ENCODE assay signal across 8 cellular contexts in the genomic region with DNA sequence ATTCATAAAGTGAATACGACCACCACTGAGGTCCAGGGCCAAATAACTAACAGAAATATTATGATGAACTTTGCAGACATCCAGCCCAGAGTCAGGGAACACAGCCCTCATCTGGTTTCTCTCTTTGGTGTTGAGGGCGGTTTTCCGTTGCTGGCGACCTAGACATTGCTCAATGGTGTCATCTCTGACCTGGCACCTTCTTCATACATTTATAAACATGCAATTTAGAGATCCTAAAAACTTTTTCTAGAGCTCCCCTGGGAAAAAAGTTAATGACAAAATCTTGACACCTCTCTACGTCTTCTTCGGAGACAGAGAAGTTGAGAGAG. TPM values are rescaled to one million over a fixed set of nuclear protein-coding genes. Genes with fewer than 3 reads are reported as not detected.
A peak's percentile ranks its signal among the peaks of the same experiment; 100 is the strongest.
DNase-seq lines count a peak whose midpoint lies in the region; ATAC-seq and TF ChIP-seq lines count a peak whose summit lies in the region.

No MANE protein-coding gene starts in this region.

- peaks cover 59% of the 10 kb centered on the region for H3K27me3 Mint-ChIP-seq in T-helper 17 cell

- H3K27ac Mint-ChIP-seq in T-helper 17 cell, result no peak overlapping the region

- H3K27ac ChIP-seq in HL-60 (replicated peaks) (no peak overlapping the region), gastroesophageal sphincter (peak overlapping the region in 3 of 4 donors; percentile 61 to 77 (median 74)), sigmoid colon (peak overlapping the region in 3 of 4 donors; percentile 37 to 63 (median 50))

- TF ChIP-seq EP300 in gastroesophageal sphincter (IDR thresholded peaks at IDR 0.05), result no peak
- no peak for TF ChIP-seq EP300 in sigmoid colon (IDR thresholded peaks at IDR 0.05)

- H3K36me3 Mint-ChIP-seq in T-helper 17 cell (ENCODE audit: low read depth), result peaks cover 8% of the 10 kb centered on the region

- ATAC-seq in T-helper 17 cell, result peak; percentile 42
- peak; percentile 48 for ATAC-seq in gastroesophageal sphincter

- intact Hi-C loops in sigmoid colon (cut with DNase I), result loop anchor here (2.0 to 10.0 kb wide), 3 partner anchors 41 to 335 kb away; a partner anchor contains a TSS

- no peak for TF ChIP-seq CTCF in HL-60 (IDR thresholded peaks at IDR 0.05; ENCODE audit: insufficient read depth, low read length)
- no peak for TF ChIP-seq CTCF in gastroesophageal sphincter (IDR thresholded peaks at IDR 0.05)
- no peak for TF ChIP-seq CTCF in sigmoid colon (IDR thresholded peaks at IDR 0.05)
- TF ChIP-seq CTCF in GM10266 (IDR thresholded peaks at IDR 0.05; ENCODE audit: control insufficient read depth, insufficient read depth, low read depth, missing control alignments), result no peak

- DNase-seq in HL-60 (ENCODE audit: low read depth in 1 of 2, low spot score in 1 of 2), result peak in 1 of 2 experiments; percentile 57
- DNase-seq in T-helper 17 cell, result no peak
- DNase-seq in sigmoid colon, result peak; percentile 69
- DNase-seq in iPS-NIHi11 (ENCODE audit: low spot score), result no peak
- DNase-seq in GM10266 (ENCODE audit: extremely low spot score), result no peak
- DNase-seq in amniotic stem cell (lab: John Stamatoyannopoulos, UW), result no peak
- no peak for DNase-seq in kidney tubule cell (ENCODE audit: low spot score)

- peak overlapping the region; percentile 81 for H3K4me3 Mint-ChIP-seq in T-helper 17 cell

- H3K4me3 ChIP-seq in HL-60 (replicated peaks; ENCODE audit: insufficient read depth, low read length) (peak overlapping the region; percentile 64), gastroesophageal sphincter (peak overlapping the region; percentile 50 to 89), sigmoid colon (peak overlapping the region; percentile 67 to 78 (median 75))

- H3K9me3 ChIP-seq in T-helper 17 cell (ENCODE audit: control insufficient read depth, low read length, poor library complexity, severe bottlenecking), result no peaks in the 10 kb centered on the region
- no peaks in the 10 kb centered on the region for H3K9me3 ChIP-seq in gastroesophageal sphincter
- no peaks in the 10 kb centered on the region for H3K9me3 ChIP-seq in sigmoid colon

- H3K36me3 ChIP-seq in gastroesophageal sphincter (no peaks in the 10 kb centered on the region), sigmoid colon (no peaks in the 10 kb centered on the region)

- no peak for TF ChIP-seq POLR2A in gastroesophageal sphincter (IDR thresholded peaks at IDR 0.05)
- TF ChIP-seq POLR2A in sigmoid colon (IDR thresholded peaks at IDR 0.05), result no peak

- H3K4me1 ChIP-seq in gastroesophageal sphincter, result peaks cover 0 to 39% (median 0%) of the 10 kb centered on the region in 3 donors
- peaks cover 0 to 33% (median 24%) of the 10 kb centered on the region in 4 donors for H3K4me1 ChIP-seq in sigmoid colon

- H3K27me3 ChIP-seq in HL-60 (ENCODE audit: insufficient read depth, poor library complexity, severe bottlenecking), result peaks cover 14% of the 10 kb centered on the region
- no peaks in the 10 kb centered on the region for H3K27me3 ChIP-seq in gastroesophageal sphincter
- peaks cover 0 to 13% (median 3%) of the 10 kb centered on the region in 3 donors for H3K27me3 ChIP-seq in sigmoid colon

- 8 to 11% methylated on average over 4 to 6 of the region's 6 CpGs for WGBS in gastroesophageal sphincter (ENCODE audit: low coverage in 1 of 2), 2 donors
- WGBS in sigmoid colon, 2 donors, result 3 to 10% methylated on average over 6 of the region's 6 CpGs

- H3K4me1 Mint-ChIP-seq in T-helper 17 cell, result peaks cover 20% of the 10 kb centered on the region

RNA-seq across cellular contexts. Expression of a gene that starts 0.3 kb away (rescaled TPM):
- total RNA-seq in T-helper 17 cell (1 to 10 TPM; 2.2 to 2.8 TPM), gastroesophageal sphincter (10 to 100 TPM in 2 of 4 donors, 1 to 10 TPM in 2; 7.2 to 14.5 (median 9.8) TPM), sigmoid colon (1 to 10 TPM; 6.4 to 8.9 (median 6.9) TPM)
- polyA plus RNA-seq in sigmoid colon, result under 1 TPM in 2 of 3 donors, not detected in 1; under 0.01 to 0.41 TPM

RNA-seq across cellular contexts. Expression of a gene that starts 32.5 kb away (rescaled TPM):
- total RNA-seq in T-helper 17 cell (10 to 100 TPM; 22.8 to 28.4 TPM), gastroesophageal sphincter (100 to 1,000 TPM in 1 of 4 donors, 10 to 100 TPM in 3; 14.5 to 161 (median 16.8) TPM), sigmoid colon (100 to 1,000 TPM in 1 of 4 donors, 10 to 100 TPM in 3; 23.5 to 238 (median 25.1) TPM)
- 1 to 10 TPM; 7.2 to 9.5 (median 8.0) TPM for polyA plus RNA-seq in sigmoid colon
